In the genomic region with DNA sequence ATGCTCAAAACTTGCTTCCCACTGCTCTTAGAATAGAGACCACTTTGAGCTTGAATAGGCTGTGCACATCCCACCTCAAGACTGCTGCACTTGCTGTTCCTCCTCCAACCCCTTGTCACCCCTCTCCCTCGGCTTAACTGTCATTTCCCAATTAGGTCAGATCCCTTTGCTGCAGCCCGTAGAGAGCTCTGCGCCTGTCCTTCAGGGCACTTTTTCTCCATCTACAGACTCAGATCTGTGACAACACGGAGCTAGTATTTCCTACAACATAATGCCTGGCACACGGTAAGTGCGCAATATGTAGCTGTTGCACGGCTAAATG, we compare ENCODE assay signal across 8 cellular contexts. TPM values are rescaled to one million over a fixed set of nuclear protein-coding genes. Genes with fewer than 3 reads are reported as not detected.
DNase-seq lines count a peak whose midpoint lies in the region; ATAC-seq and TF ChIP-seq lines count a peak whose summit lies in the region.

No MANE protein-coding gene starts in this region.

- no peaks in the 10 kb centered on the region for H3K9me2 ChIP-seq in SU-DHL-6 (replicated peaks; ENCODE audit: insufficient read depth, low read length)

- H3K4me2 ChIP-seq in SU-DHL-6 (ENCODE audit: low read depth, low read length, poor library complexity, severe bottlenecking) (peak overlapping the region; percentile 60), skeletal muscle satellite cell (ENCODE audit: low read length) (peak overlapping the region; percentile 97)

- H3K9me3 ChIP-seq in SU-DHL-6 (ENCODE audit: insufficient read depth, low read length), result no peaks in the 10 kb centered on the region
- no peaks in the 10 kb centered on the region for H3K9me3 ChIP-seq in heart left ventricle
- H3K9me3 ChIP-seq in skeletal muscle satellite cell (replicated peaks; ENCODE audit: low read length), result no peaks in the 10 kb centered on the region

- intact Hi-C loops in heart left ventricle (cut with DNase I), result loop anchor here in 4 of 10 donors (2.0 to 10.0 kb wide), 4 partner anchors 31 to 218 kb away; partner anchors contain the start of gene ZNF367 (in 1 of the 4)

- H4K20me1 ChIP-seq in SU-DHL-6 (ENCODE audit: low read depth, low read length), result no peaks in the 10 kb centered on the region

- ATAC-seq in HG02840 (IDR thresholded peaks at IDR 0.05; ENCODE audit: low FRiP score, unreplicated experiment) (peak; percentile 25), heart left ventricle (peak; percentile 13 to 53 (median 20))

- 0 out of 2 replicates have a peak, but pooled peaks cover 8% of the 10 kb centered on the region for H3F3A ChIP-seq in SU-DHL-6 (ENCODE audit: insufficient read depth)

- H3K4me3 ChIP-seq in SU-DHL-6 (ENCODE audit: insufficient read depth, low read length, poor library complexity, severe bottlenecking), result peak overlapping the region; percentile 52
- peak overlapping the region; percentile 19 to 95 (median 82) for H3K4me3 ChIP-seq in heart left ventricle
- peak overlapping the region; percentile 98 for H3K4me3 ChIP-seq in skeletal muscle satellite cell (ENCODE audit: low read length)

- H3K9ac ChIP-seq in SU-DHL-6 (ENCODE audit: low read length) (peak overlapping the region; percentile 36), skeletal muscle satellite cell (ENCODE audit: low read depth, low read length) (peak overlapping the region; percentile 68)

- WGBS in heart left ventricle, 4 donors, result 0 to 1% (median 1%) methylated on average over 7 of the region's 7 CpGs

- no peaks in the 10 kb centered on the region for H3K36me3 ChIP-seq in SU-DHL-6 (ENCODE audit: low read length)
- no peaks in the 10 kb centered on the region for H3K36me3 ChIP-seq in heart left ventricle
- no peaks in the 10 kb centered on the region for H3K36me3 ChIP-seq in skeletal muscle satellite cell (ENCODE audit: insufficient read depth, low read length)

- no peaks in the 10 kb centered on the region for H3K79me2 ChIP-seq in SU-DHL-6 (ENCODE audit: insufficient read depth, low read length)

- H2AFZ ChIP-seq in SU-DHL-6 (ENCODE audit: low read depth, low read length, severe bottlenecking), result peak overlapping the region; percentile 92

- TF ChIP-seq CTCF in SU-DHL-6 (IDR thresholded peaks at IDR 0.05; ENCODE audit: insufficient read depth, low read length, poor library complexity, severe bottlenecking), result no peak
- TF ChIP-seq CTCF in heart left ventricle (IDR thresholded peaks at IDR 0.05), result no peak

- no peak for TF ChIP-seq POLR2A in heart left ventricle (IDR thresholded peaks at IDR 0.05)

- peak; percentile 58 for DNase-seq in DMS53 treated with DMSO at 0.1 percent for 48 hours (lab: John Stamatoyannopoulos, UW; ENCODE audit: unreplicated experiment)
- DNase-seq in DMS53 (lab: John Stamatoyannopoulos, UW), result no peak
- no peak for DNase-seq in heart left ventricle
- no peak for DNase-seq in HuH-7.5 (ENCODE audit: low spot score)
- DNase-seq in activated CD4-positive, alpha-beta T cell treated with anti-CD3 and anti-CD28 coated beads for 4 hours, result no peak

- H3K27me3 ChIP-seq in SU-DHL-6 (ENCODE audit: low read length) (no peaks in the 10 kb centered on the region), heart left ventricle (peaks cover 0 to 8% (median 0%) of the 10 kb centered on the region in 9 donors), skeletal muscle satellite cell (ENCODE audit: control insufficient read depth, insufficient read depth, low read length) (no peaks in the 10 kb centered on the region)

- H3K27ac ChIP-seq in SU-DHL-6 (ENCODE audit: low read depth, low read length), result no peak overlapping the region
- H3K27ac ChIP-seq in heart left ventricle, result peak overlapping the region in 11 of 12 donors; percentile 46 to 93 (median 74)

- H3K4me1 ChIP-seq in heart left ventricle, result peaks cover 0 to 30% (median 13%) of the 10 kb centered on the region in 12 donors
- H3K4me1 ChIP-seq in skeletal muscle satellite cell (ENCODE audit: control insufficient read depth, insufficient read depth, low read length), result peaks cover 16% of the 10 kb centered on the region

RNA-seq across cellular contexts. Expression of gene HABP4, which starts 0.5 kb away (rescaled TPM):
- 10 to 100 TPM; 17.8 to 35.7 (median 25.9) TPM for total RNA-seq in heart left ventricle
- polyA plus RNA-seq in heart left ventricle, result 10 to 100 TPM; 21.6 to 28.6 TPM
- total RNA-seq in skeletal muscle satellite cell (2012; rRNA removed), result 6.8 and 12.4 TPM in 2 replicates

RNA-seq across cellular contexts. Expression of gene ZNF367, which starts 31.3 kb away (rescaled TPM):
- 1 to 10 TPM; 2.4 to 5.9 (median 3.2) TPM for total RNA-seq in heart left ventricle
- polyA plus RNA-seq in heart left ventricle, result 1 to 10 TPM in 1 of 2 donors, under 1 TPM in 1; 0.91 to 4.4 TPM
- total RNA-seq in skeletal muscle satellite cell (2012; rRNA removed), result 4.2 and 5.8 TPM in 2 replicates
